1 cellular context compared by ENCODE assay signal in the genomic region with DNA sequence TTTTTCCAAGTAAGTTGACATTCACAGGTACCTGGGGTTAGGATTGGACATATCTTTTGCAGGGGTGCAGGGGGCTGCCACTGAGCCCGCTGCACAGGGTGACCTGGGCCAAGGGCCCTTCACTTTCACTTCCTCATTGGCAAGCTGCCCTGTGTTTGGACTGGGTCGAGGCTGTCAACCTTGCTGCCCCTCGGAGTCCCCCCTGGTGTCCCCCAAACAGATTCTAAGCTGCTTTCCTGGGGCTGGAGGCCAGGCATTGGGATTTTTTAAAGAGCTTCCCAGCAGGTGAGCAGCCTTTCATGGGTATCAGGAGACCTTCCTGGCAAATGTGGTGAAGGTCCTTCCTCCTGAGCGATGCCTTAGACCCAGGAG.
TF ChIP-seq lines count a peak whose summit lies in the region.

No MANE protein-coding gene starts in this region.

TF ChIP-seq in HepG2, 621 proteins besides CTCF, POLR2A, EP300 and RAD21:
- TF ChIP-seq TBX3 (IDR thresholded peaks at IDR 0.05; ENCODE audit: borderline replicate concordance), result no peak
- no peak for TF ChIP-seq ZNF768 (CRISPR knock-in tag; IDR thresholded peaks at IDR 0.05)
- no peak for TF ChIP-seq PAWR (CRISPR knock-in tag; IDR thresholded peaks at IDR 0.05; ENCODE audit: borderline replicate concordance)
- no peak for TF ChIP-seq RBM22 (optimal IDR thresholded peaks at IDR 0.05; ENCODE audit: low read length)
- TF ChIP-seq DNMT1 (CRISPR knock-in tag; IDR thresholded peaks at IDR 0.05), result no peak
- TF ChIP-seq, protein P1, sequence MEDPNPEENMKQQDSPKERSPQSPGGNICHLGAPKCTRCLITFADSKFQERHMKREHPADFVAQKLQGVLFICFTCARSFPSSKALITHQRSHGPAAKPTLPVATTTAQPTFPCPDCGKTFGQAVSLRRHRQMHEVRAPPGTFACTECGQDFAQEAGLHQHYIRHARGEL (CRISPR knock-in tag; IDR thresholded peaks at IDR 0.05), result no peak
- TF ChIP-seq, protein P2, sequence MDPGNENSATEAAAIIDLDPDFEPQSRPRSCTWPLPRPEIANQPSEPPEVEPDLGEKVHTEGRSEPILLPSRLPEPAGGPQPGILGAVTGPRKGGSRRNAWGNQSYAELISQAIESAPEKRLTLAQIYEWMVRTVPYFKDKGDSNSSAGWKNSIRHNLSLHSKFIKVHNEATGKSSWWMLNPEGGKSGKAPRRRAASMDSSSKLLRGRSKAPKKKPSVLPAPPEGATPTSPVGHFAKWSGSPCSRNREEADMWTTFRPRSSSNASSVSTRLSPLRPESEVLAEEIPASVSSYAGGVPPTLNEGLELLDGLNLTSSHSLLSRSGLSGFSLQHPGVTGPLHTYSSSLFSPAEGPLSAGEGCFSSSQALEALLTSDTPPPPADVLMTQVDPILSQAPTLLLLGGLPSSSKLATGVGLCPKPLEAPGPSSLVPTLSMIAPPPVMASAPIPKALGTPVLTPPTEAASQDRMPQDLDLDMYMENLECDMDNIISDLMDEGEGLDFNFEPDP (CRISPR knock-in tag; conservative IDR thresholded peaks at IDR 0.05), result no peak
- TF ChIP-seq POLR2AphosphoS2 (IDR thresholded peaks at IDR 0.05; ENCODE audit: low read depth, low read length), result no peak
- TF ChIP-seq ZNF337 (CRISPR knock-in tag; IDR thresholded peaks at IDR 0.05; ENCODE audit: borderline replicate concordance, low read depth), result no peak
- no peak for TF ChIP-seq GATAD1 (CRISPR knock-in tag; IDR thresholded peaks at IDR 0.05)
